Comparison of ENCODE assay signal across 10 cellular contexts in the genomic region with DNA sequence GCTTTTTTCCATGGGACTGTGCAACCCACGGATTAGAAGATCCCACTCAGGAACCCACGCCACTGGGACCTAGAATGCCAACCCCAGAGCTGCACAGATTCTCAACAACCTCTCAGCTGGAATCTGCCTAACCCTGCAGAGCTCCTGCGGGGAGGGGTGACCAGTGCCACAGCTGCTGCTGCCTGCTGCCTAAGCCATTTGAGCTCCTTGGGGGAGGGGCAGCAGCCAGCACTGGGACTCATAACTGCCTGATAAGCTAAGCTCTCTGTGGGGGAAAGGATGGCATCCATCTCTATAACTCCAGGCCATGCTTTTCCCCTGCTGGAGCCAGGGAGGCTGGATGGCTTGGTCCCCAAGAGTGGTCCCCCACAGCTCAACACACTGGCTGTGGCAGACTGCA.
"Had no signal": no experiment of that assay in that cellular context is flagged by ENCODE, and none has a peak within 500 bp of the region (broad histone marks: within the 10 kb centered on the region; RNA-seq: fewer than 3 reads in every experiment).

No MANE protein-coding gene starts in this region.

- DNase-seq: activated CD4-positive, alpha-beta T cell treated with anti-CD3 and anti-CD28 coated beads for 1 hour; activated CD4-positive, alpha-beta T cell treated with anti-CD3 and anti-CD28 coated beads, Interleukin-2, amount 50 U/mL, for 4 hours; activated naive CD4-positive, alpha-beta T cell treated with anti-CD3 and anti-CD28 coated beads, Interleukin-2, amount 50 U/mL, for 16 hours; activated T-cell treated with anti-CD3 and anti-CD28 coated beads for 4 hours; gastrocnemius medialis; heart right ventricle; naive B cell; T-helper 9 cell had no signal

- H3K36me3 Mint-ChIP-seq: stimulated activated memory B cell treated with anti-CD40 and anti-IgM and Interleukin-4, amounts not matched to agents 10 μg/mL and 1 μg/mL and 100 μg/mL, for 72 hours had no signal

- H3K27me3 Mint-ChIP-seq: dendritic cell treated with granulocyte-macrophage colony-stimulating factor and Interleukin-4, amounts not matched to agents 40 ng/mL and 50 ng/mL, for 4 days; naive B cell; stimulated activated memory B cell treated with anti-CD40 and anti-IgM and Interleukin-4, amounts not matched to agents 10 μg/mL and 1 μg/mL and 100 μg/mL, for 72 hours had no signal

- H3K4me3 Mint-ChIP-seq: dendritic cell treated with granulocyte-macrophage colony-stimulating factor and Interleukin-4, amounts not matched to agents 40 ng/mL and 50 ng/mL, for 4 days; naive B cell; stimulated activated memory B cell treated with anti-CD40 and anti-IgM and Interleukin-4, amounts not matched to agents 10 μg/mL and 1 μg/mL and 100 μg/mL, for 72 hours had no signal

- H3K4me1 Mint-ChIP-seq: naive B cell; stimulated activated memory B cell treated with anti-CD40 and anti-IgM and Interleukin-4, amounts not matched to agents 10 μg/mL and 1 μg/mL and 100 μg/mL, for 72 hours had no signal

- H3K27ac Mint-ChIP-seq: dendritic cell treated with granulocyte-macrophage colony-stimulating factor and Interleukin-4, amounts not matched to agents 40 ng/mL and 50 ng/mL, for 4 days; stimulated activated memory B cell treated with anti-CD40 and anti-IgM and Interleukin-4, amounts not matched to agents 10 μg/mL and 1 μg/mL and 100 μg/mL, for 72 hours had no signal

- ATAC-seq: gastrocnemius medialis; heart right ventricle; stimulated activated memory B cell treated with anti-CD40 and anti-IgM and Interleukin-4, amounts not matched to agents 10 μg/mL and 1 μg/mL and 100 μg/mL, for 72 hours had no signal
